12 cellular contexts compared by ENCODE assay signal in genomic region chr1:158148458-158148857, GRCh38. TPM values are rescaled to one million over a fixed set of nuclear protein-coding genes. Genes with fewer than 3 reads are reported as not detected.
DNase-seq lines count a peak whose midpoint lies in the region; ATAC-seq and TF ChIP-seq lines count a peak whose summit lies in the region.
"Had no signal": no experiment of that assay in that cellular context is flagged by ENCODE, and none has a peak within 500 bp of the region (broad histone marks: within the 10 kb centered on the region; RNA-seq: fewer than 3 reads in every experiment).

No MANE protein-coding gene starts in this region.

- BruUV-seq in PC-9 (replicated peaks; lab: Mats Ljungman, UMichigan) = no TSS peak

- H3K27ac Mint-ChIP-seq in activated CD4-positive, alpha-beta memory T cell treated with anti-CD3 and anti-CD28 coated beads for 36 hours = no peak overlapping the region

- TF ChIP-seq CTCF in DOHH2 (IDR thresholded peaks at IDR 0.05; ENCODE audit: low read depth, low read length, poor library complexity, severe bottlenecking) (no peak), PC-9 (conservative IDR thresholded peaks at IDR 0.05) (no peak)

- intact Hi-C loops in activated CD4-positive, alpha-beta memory T cell treated with anti-CD3 and anti-CD28 coated beads for 36 hours (cut with micrococcal nuclease) = no loop called here
- intact Hi-C loops in PC-9 (cut with micrococcal nuclease; ENCODE audit: unreplicated experiment) = no loop called here

- peak overlapping the region; percentile 80 for H3K4me3 Mint-ChIP-seq in activated CD4-positive, alpha-beta memory T cell treated with anti-CD3 and anti-CD28 coated beads for 36 hours

- H3K9me3 ChIP-seq in DOHH2 (ENCODE audit: control insufficient read depth, insufficient read depth, low read length) = peaks cover 10% of the 10 kb centered on the region; the same call in 1 of the 2 replicates
- no peaks in the 10 kb centered on the region for H3K9me3 ChIP-seq in muscle layer of duodenum (ENCODE audit: control insufficient read depth in 1 of 2, low read length in 2 of 2)
- H3K9me3 ChIP-seq in PC-9 (ENCODE audit: insufficient read depth, low read depth) = no peaks in the 10 kb centered on the region

- H3K36me3 Mint-ChIP-seq in activated CD4-positive, alpha-beta memory T cell treated with anti-CD3 and anti-CD28 coated beads for 36 hours = no peaks in the 10 kb centered on the region

- no peaks in the 10 kb centered on the region for H3K9me3 Mint-ChIP-seq in activated CD4-positive, alpha-beta memory T cell treated with anti-CD3 and anti-CD28 coated beads for 36 hours

- H3K4me2 ChIP-seq in DOHH2 (ENCODE audit: low read length) = 0 out of 2 replicates have a peak overlapping the region, but pooled peaks have one; percentile 13
- H3K4me2 ChIP-seq in PC-9 = no peak overlapping the region

- H3F3A ChIP-seq in DOHH2 (ENCODE audit: control insufficient read depth, insufficient read depth) (peaks cover 10% of the 10 kb centered on the region), PC-9 (ENCODE audit: insufficient read depth, low read depth) (no peaks in the 10 kb centered on the region)

- H3K4me3 ChIP-seq in ACC112 (ENCODE audit: low read depth, low read length) (peak overlapping the region; percentile 76; the same call in 1 of the 2 replicates), DOHH2 (ENCODE audit: low read length) (0 out of 2 replicates have a peak overlapping the region, but pooled peaks have one; percentile 70), muscle layer of duodenum (ENCODE audit: low read depth in 1 of 2, low read length in 2 of 2) (no peak overlapping the region), PC-9 (no peak overlapping the region)

- peaks cover 2% of the 10 kb centered on the region for H3K27me3 Mint-ChIP-seq in activated CD4-positive, alpha-beta memory T cell treated with anti-CD3 and anti-CD28 coated beads for 36 hours

- ATAC-seq in HG02588 (IDR thresholded peaks at IDR 0.05; ENCODE audit: unreplicated experiment) (no peak), left lobe of liver (no peak)

- POLR2A ChIA-PET in activated CD4-positive, alpha-beta memory T cell treated with anti-CD3 and anti-CD28 coated beads for 36 hours (lab: Charles Lee) = no interaction called here
- POLR2A ChIA-PET in PC-9 (lab: Charles Lee; ENCODE audit: unreplicated experiment) = no interaction called here

- CTCF ChIA-PET in activated CD4-positive, alpha-beta memory T cell treated with anti-CD3 and anti-CD28 coated beads for 36 hours (lab: Charles Lee) = interaction anchor here (1.2 kb wide), 1 partner anchor 23 kb away, joined by 5 read pairs; no protein-coding TSS in a partner anchor
- CTCF ChIA-PET in PC-9 (lab: Charles Lee) = no interaction called here

- H3K4me1 ChIP-seq in ACC112 (ENCODE audit: control insufficient read depth, insufficient read depth, low read length, unreplicated experiment) (peaks cover 31% of the 10 kb centered on the region), DOHH2 (ENCODE audit: control insufficient read depth, low read length) (peaks cover 30% of the 10 kb centered on the region), muscle layer of duodenum (ENCODE audit: control insufficient read depth in 1 of 2, insufficient read depth in 2 of 2, low read length in 2 of 2) (no peaks in the 10 kb centered on the region), PC-9 (replicated peaks; ENCODE audit: insufficient read depth) (no peaks in the 10 kb centered on the region)

- H3K27me3 ChIP-seq in ACC112 (ENCODE audit: insufficient read depth, low read length) (no peaks in the 10 kb centered on the region), DOHH2 (ENCODE audit: control insufficient read depth, low read length) (no peaks in the 10 kb centered on the region), muscle layer of duodenum (ENCODE audit: low read depth, low read length) (no peaks in the 10 kb centered on the region), PC-9 (ENCODE audit: insufficient read depth, low read depth) (peaks cover 65% of the 10 kb centered on the region)

- H4K20me1 ChIP-seq in DOHH2 (ENCODE audit: control insufficient read depth, insufficient read depth, low read depth, low read length) = no peaks in the 10 kb centered on the region
- H4K20me1 ChIP-seq in PC-9 (ENCODE audit: insufficient read depth) = no peaks in the 10 kb centered on the region

- H3K36me3 ChIP-seq in ACC112 (ENCODE audit: insufficient read depth, low read length) (no peaks in the 10 kb centered on the region), DOHH2 (ENCODE audit: control insufficient read depth, low read length) (no peaks in the 10 kb centered on the region), muscle layer of duodenum (ENCODE audit: control insufficient read depth in 1 of 2, insufficient read depth in 2 of 2, low read length in 2 of 2) (no peaks in the 10 kb centered on the region), PC-9 (ENCODE audit: low read depth) (no peaks in the 10 kb centered on the region)

- H2AFZ ChIP-seq in ACC112 (ENCODE audit: low read length, unreplicated experiment) (peak overlapping the region; percentile 97), PC-9 (no peak overlapping the region)

- H3K27ac ChIP-seq in ACC112 (ENCODE audit: low read depth, low read length) = no peak overlapping the region
- no peak overlapping the region for H3K27ac ChIP-seq in DOHH2 (ENCODE audit: low read depth, low read length)
- peak overlapping the region; percentile 56 for H3K27ac ChIP-seq in muscle layer of duodenum (ENCODE audit: low read length)
- H3K27ac ChIP-seq in PC-9 = no peak overlapping the region

- H3K4me1 Mint-ChIP-seq in activated CD4-positive, alpha-beta memory T cell treated with anti-CD3 and anti-CD28 coated beads for 36 hours (ENCODE audit: low read depth) = peaks cover 21% of the 10 kb centered on the region

- H3K79me2 ChIP-seq in ACC112 (ENCODE audit: control insufficient read depth, insufficient read depth, low read length, unreplicated experiment) = no peaks in the 10 kb centered on the region
- no peaks in the 10 kb centered on the region for H3K79me2 ChIP-seq in DOHH2 (ENCODE audit: control insufficient read depth, low read length)
- H3K79me2 ChIP-seq in PC-9 (ENCODE audit: low read depth) = no peaks in the 10 kb centered on the region

- H3K9me2 ChIP-seq in DOHH2 (replicated peaks; ENCODE audit: control insufficient read depth, low read length) (no peaks in the 10 kb centered on the region; the same call in 1 of the 2 replicates), PC-9 (ENCODE audit: insufficient read depth) (no peaks in the 10 kb centered on the region)

- DNase-seq in activated CD4-positive, alpha-beta memory T cell treated with anti-CD3 and anti-CD28 coated beads for 36 hours = no peak
- DNase-seq in amniotic stem cell (lab: John Stamatoyannopoulos, UW) (no peak), left lobe of liver (ENCODE audit: low spot score) (no peak), PC-9 (no peak)
- DNase-seq: GOT3, NCI-H1092, NCI-H82, retina had no signal

RNA-seq across cellular contexts. Expression of gene CD1D, which starts 32.2 kb away (rescaled TPM):
- not detected for total RNA-seq in activated CD4-positive, alpha-beta memory T cell treated with anti-CD3 and anti-CD28 coated beads for 36 hours
- total RNA-seq in left lobe of liver (9.5 TPM), PC-9 (2021) (not detected in 2 replicates)

Comparison
In these comparisons a context has a peak if more than half of its experiments do, and no peak if none do; other contexts are left out.
1. H3K4me3 ChIP-seq: peak in ACC112 (single experiment) and DOHH2 (single experiment); none in muscle layer of duodenum (0 of 2) and PC-9 (single experiment).
2. RNA of gene CD1D, which starts 32.2 kb away (total RNA-seq): 9.5 TPM in left lobe of liver (single experiment); not detected in activated CD4-positive, alpha-beta memory T cell treated with anti-CD3 and anti-CD28 coated beads for 36 hours and not detected in PC-9; every median in the first group is over 10 times any median in the second.